9 cellular contexts compared by ENCODE assay signal in the genomic region with DNA sequence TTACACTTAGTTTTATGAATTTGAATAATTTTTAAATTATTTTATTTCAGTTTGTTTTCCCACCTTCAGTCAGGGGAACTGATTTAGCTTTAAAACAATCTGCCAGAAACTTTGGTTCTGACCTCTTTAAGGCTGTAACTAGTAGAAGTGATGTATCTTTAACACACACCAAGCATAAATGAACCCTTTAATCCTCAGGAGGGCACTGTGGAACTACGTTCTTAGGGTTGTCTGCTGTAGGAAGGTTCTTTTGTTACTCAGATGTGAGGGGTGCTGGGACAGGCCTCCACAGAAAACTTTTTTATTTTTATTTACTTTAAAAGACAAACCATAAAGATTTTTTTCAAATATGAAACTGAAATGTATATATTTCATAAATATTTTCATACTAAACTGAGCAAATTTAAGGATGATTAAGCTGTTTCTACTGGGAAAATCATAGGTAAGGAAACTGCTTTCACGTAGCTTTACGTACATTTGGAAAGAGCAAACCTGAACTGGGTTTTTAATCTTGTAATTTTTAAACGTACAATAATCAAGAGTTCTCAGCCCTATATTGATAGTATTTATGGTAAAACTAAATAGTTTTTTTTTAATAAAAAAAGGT. TPM values are rescaled to one million over a fixed set of nuclear protein-coding genes. Genes with fewer than 3 reads are reported as not detected.
A peak's percentile ranks its signal among the peaks of the same experiment; 100 is the strongest.
DNase-seq lines count a peak whose midpoint lies in the region; ATAC-seq and TF ChIP-seq lines count a peak whose summit lies in the region.
"Had no signal": no experiment of that assay in that cellular context is flagged by ENCODE, and none has a peak within 500 bp of the region (broad histone marks: within the 10 kb centered on the region; RNA-seq: fewer than 3 reads in every experiment).

No MANE protein-coding gene starts in this region.

- no peak overlapping the region for H3K27ac Mint-ChIP-seq in naive thymus-derived CD4-positive, alpha-beta T cell
- H3K27ac Mint-ChIP-seq: stimulated activated naive CD8-positive, alpha-beta T cell treated with anti-CD3 and anti-CD28 coated beads, Interleukin-15, Interleukin-2, amounts not matched to agents 100 ng/mL and 50 ng/mL, for 24 hours had no signal

- intact Hi-C loops in Right ventricle myocardium inferior (cut with DNase I) (loop anchor here (5.0 to 10.0 kb wide), 3 partner anchors 571 to 1083 kb away; no protein-coding TSS in a partner anchor), cardiac septum (cut with DNase I) (loop anchor here (5.0 to 10.0 kb wide), 3 partner anchors 951 to 1278 kb away; no protein-coding TSS in a partner anchor), PC-3 (cut with micrococcal nuclease) (loop anchor here (1.0 to 10.0 kb wide), 8 partner anchors 62 to 1328 kb away; no protein-coding TSS in a partner anchor)
- intact Hi-C loops in naive thymus-derived CD4-positive, alpha-beta T cell (cut with micrococcal nuclease) = loop anchor here in 1 of 2 donors (5.0 kb wide), 1 partner anchor 1278 kb away; no protein-coding TSS in a partner anchor

- 0 out of 2 replicates have a peak overlapping the region, but pooled peaks have one; percentile 4 for H3K4me2 ChIP-seq in PC-3 (ENCODE audit: low read length)

- H3F3A ChIP-seq in PC-3 (ENCODE audit: low read length, unreplicated experiment) = no peaks in the 10 kb centered on the region

- DNase-seq in Right ventricle myocardium inferior (ENCODE audit: missing footprints) (no peak), cardiac septum (ENCODE audit: low spot score) (no peak), PC-3 (peak; percentile 74), epithelial cell of esophagus (ENCODE audit: low read depth) (peak; percentile 80)
- peak; percentile 40 for DNase-seq in Jurkat, Clone E6-1 (ENCODE audit: low read depth, low spot score)
- DNase-seq in naive thymus-derived CD4-positive, alpha-beta T cell = no peak

- peaks cover 27% of the 10 kb centered on the region for H3K4me1 ChIP-seq in PC-3 (ENCODE audit: insufficient read depth, low read length)
- H3K4me1 ChIP-seq in naive thymus-derived CD4-positive, alpha-beta T cell (ENCODE audit: control insufficient read depth in 2 of 2, insufficient read depth in 2 of 2, low read length in 2 of 2) = no peaks in the 10 kb centered on the region

- H3K9me2 ChIP-seq in PC-3 (replicated peaks; ENCODE audit: low read length) = no peaks in the 10 kb centered on the region

- ATAC-seq in Right ventricle myocardium inferior = peak; percentile 48
- peak; percentile 40 for ATAC-seq in PC-3
- ATAC-seq in naive thymus-derived CD4-positive, alpha-beta T cell = peak; percentile 40
- ATAC-seq in GM21381 (IDR thresholded peaks at IDR 0.05; ENCODE audit: unreplicated experiment) = no peak
- ATAC-seq in HG02642 (IDR thresholded peaks at IDR 0.05; ENCODE audit: poor library complexity, unreplicated experiment) = no peak

- H3K4me3 ChIP-seq in Jurkat, Clone E6-1 (ENCODE audit: low read length) = no peak overlapping the region
- no peak overlapping the region for H3K4me3 ChIP-seq in PC-3 (ENCODE audit: low read length)
- H3K4me3 ChIP-seq in epithelial cell of esophagus (ENCODE audit: low read length) = no peak overlapping the region
- no peak overlapping the region for H3K4me3 ChIP-seq in naive thymus-derived CD4-positive, alpha-beta T cell (ENCODE audit: low read length)

- no peak overlapping the region for H3K27ac ChIP-seq in PC-3 (ENCODE audit: low read length)
- H3K27ac ChIP-seq in naive thymus-derived CD4-positive, alpha-beta T cell (ENCODE audit: low read depth, low read length) = no peak overlapping the region

- H3K9ac ChIP-seq in PC-3 (ENCODE audit: low read length) = no peak overlapping the region

- H3K4me3 Mint-ChIP-seq in naive thymus-derived CD4-positive, alpha-beta T cell = no peak overlapping the region
- H3K4me3 Mint-ChIP-seq: stimulated activated naive CD8-positive, alpha-beta T cell treated with anti-CD3 and anti-CD28 coated beads, Interleukin-15, Interleukin-2, amounts not matched to agents 100 ng/mL and 50 ng/mL, for 24 hours had no signal

- peaks cover 45% of the 10 kb centered on the region for H3K79me2 ChIP-seq in PC-3 (ENCODE audit: low read length)

- BruUV-seq in PC-3 (replicated peaks; lab: Mats Ljungman, UMichigan) = no TSS peak

- peaks cover 35% of the 10 kb centered on the region for H4K20me1 ChIP-seq in PC-3 (ENCODE audit: low read length)

- CTCF ChIA-PET in PC-3 (lab: Charles Lee) = no interaction called here
- CTCF ChIA-PET in naive thymus-derived CD4-positive, alpha-beta T cell (lab: Charles Lee) = no interaction called here

- no peak overlapping the region for H2AFZ ChIP-seq in PC-3 (ENCODE audit: low read length)

- TF ChIP-seq CTCF in PC-3 (conservative IDR thresholded peaks at IDR 0.05; ENCODE audit: low read depth, low read length) (peak; percentile 66), epithelial cell of esophagus (IDR thresholded peaks at IDR 0.05; ENCODE audit: insufficient read depth, low read depth, low read length, missing control alignments) (peak; percentile 65)

- peaks cover 25 to 47% (median 41%) of the 10 kb centered on the region in 5 donors for H3K27me3 Mint-ChIP-seq in naive thymus-derived CD4-positive, alpha-beta T cell

- no peaks in the 10 kb centered on the region for H3K9me3 Mint-ChIP-seq in naive thymus-derived CD4-positive, alpha-beta T cell
- H3K9me3 Mint-ChIP-seq: stimulated activated naive CD8-positive, alpha-beta T cell treated with anti-CD3 and anti-CD28 coated beads, Interleukin-15, Interleukin-2, amounts not matched to agents 100 ng/mL and 50 ng/mL, for 24 hours had no signal

- H3K4me1 Mint-ChIP-seq in naive thymus-derived CD4-positive, alpha-beta T cell = peaks cover 0 to 5% (median 5%) of the 10 kb centered on the region in 7 donors

- no peaks in the 10 kb centered on the region for H3K36me3 Mint-ChIP-seq in naive thymus-derived CD4-positive, alpha-beta T cell

- peaks cover 19% of the 10 kb centered on the region for H3K36me3 ChIP-seq in PC-3 (ENCODE audit: low read depth, low read length)
- no peaks in the 10 kb centered on the region for H3K36me3 ChIP-seq in naive thymus-derived CD4-positive, alpha-beta T cell (ENCODE audit: control insufficient read depth in 2 of 3, insufficient read depth in 3 of 3, low read length in 3 of 3)

- no peaks in the 10 kb centered on the region for H3K27me3 ChIP-seq in PC-3 (ENCODE audit: low read length)
- no peaks in the 10 kb centered on the region for H3K27me3 ChIP-seq in naive thymus-derived CD4-positive, alpha-beta T cell (ENCODE audit: control insufficient read depth in 2 of 2, insufficient read depth in 2 of 2, low read length in 2 of 2)

- no peaks in the 10 kb centered on the region for H3K9me3 ChIP-seq in PC-3 (ENCODE audit: low read length)
- no peaks in the 10 kb centered on the region for H3K9me3 ChIP-seq in naive thymus-derived CD4-positive, alpha-beta T cell (ENCODE audit: control insufficient read depth in 2 of 3, low read length in 3 of 3)

- POLR2A ChIA-PET in PC-3 (lab: Charles Lee; ENCODE audit: unreplicated experiment) = interaction anchor here (0.7 kb wide), 2 partner anchors 565 to 838 kb away, joined by 3 read pairs; no protein-coding TSS in a partner anchor
- POLR2A ChIA-PET in naive thymus-derived CD4-positive, alpha-beta T cell (lab: Charles Lee) = no interaction called here

RNA-seq across cellular contexts. Expression of a gene that starts 5.3 kb away (rescaled TPM):
- total RNA-seq in Right ventricle myocardium inferior (36.9 TPM), cardiac septum (19.8 TPM), PC-3 (2014; rRNA removed) (38.8 and 55.1 TPM in 2 replicates)
- 1.9 TPM for polyA plus RNA-seq in Jurkat, Clone E6-1 (2012; ENCODE audit: insufficient read depth, insufficient read length)
- total RNA-seq in naive thymus-derived CD4-positive, alpha-beta T cell = 100 to 1,000 TPM in 1 of 5 experiments, 10 to 100 TPM in 1, 1 to 10 TPM in 1, under 1 TPM in 2; 0.29 to 266 (median 1.0) TPM
- not detected for polyA plus RNA-seq in naive thymus-derived CD4-positive, alpha-beta T cell

Comparison
In these comparisons a context has a peak if more than half of its experiments do, and no peak if none do; other contexts are left out.
1. ATAC-seq: peak in Right ventricle myocardium inferior (single experiment), PC-3 (single experiment) and naive thymus-derived CD4-positive, alpha-beta T cell (single experiment); none in GM21381 (single experiment) and HG02642 (single experiment).
2. DNase-seq: peak in Jurkat, Clone E6-1 (single experiment), PC-3 (single experiment) and epithelial cell of esophagus (single experiment); none in Right ventricle myocardium inferior (single experiment), cardiac septum (single experiment) and naive thymus-derived CD4-positive, alpha-beta T cell (0 of 9).